Comparison of ENCODE assay signal across 22 cellular contexts in genomic region chr22:48031589-48031988, GRCh38.
DNase-seq lines count a peak whose midpoint lies in the region; ATAC-seq, FAIRE-seq and TF ChIP-seq lines count a peak whose summit lies in the region.
"Had no signal": no experiment of that assay in that cellular context is flagged by ENCODE, and none has a peak within 500 bp of the region (broad histone marks: within the 10 kb centered on the region; RNA-seq: fewer than 3 reads in every experiment).

No MANE protein-coding gene starts in this region.

- H2AFZ ChIP-seq in HepG2 (ENCODE audit: low read length) (no peak overlapping the region), IMR-90 (replicated peaks; ENCODE audit: low read length, poor library complexity) (no peak overlapping the region)

- intact Hi-C loops in HepG2 (cut with micrococcal nuclease; ENCODE audit: unreplicated experiment), result no loop called here
- intact Hi-C loops in right lobe of liver (cut with DNase I), result no loop called here
- intact Hi-C loops in IMR-90 (cut with micrococcal nuclease), result no loop called here
- intact Hi-C loops in esophagus muscularis mucosa (cut with DNase I), result no loop called here

- no peak for DNase-seq in HepG2 (ENCODE audit: low spot score)
- no peak for DNase-seq in right lobe of liver
- DNase-seq in IMR-90, result no peak
- DNase-seq in esophagus muscularis mucosa (ENCODE audit: extremely low spot score), result peak; percentile 57
- DNase-seq in NCI-H2171 (lab: John Stamatoyannopoulos, UW), result no peak
- no peak for DNase-seq in OCI-M2 (lab: John Stamatoyannopoulos, UW; ENCODE audit: unreplicated experiment)
- DNase-seq in activated CD4-positive, alpha-beta T cell treated with anti-CD3 and anti-CD28 coated beads for 48 hours, result no peak
- DNase-seq: ACHN; BE2C; C1 segment of cervical spinal cord; Caco-2; Calu3; CD4-positive, alpha-beta T cell; CD8-positive, alpha-beta T cell; DMS79 treated with DMSO at 0.1 percent for 48 hours; GF-D8 had no signal

- no peaks in the 10 kb centered on the region for H3K36me3 ChIP-seq in HepG2 (replicated peaks in 1 of 2; ENCODE audit: control insufficient read depth in 1 of 2, insufficient read depth in 2 of 2, low read length in 2 of 2)
- H3K36me3 ChIP-seq in right lobe of liver, result no peaks in the 10 kb centered on the region
- H3K36me3 ChIP-seq in IMR-90 (ENCODE audit: control insufficient read depth, insufficient read depth, low read length), result no peaks in the 10 kb centered on the region
- H3K36me3 ChIP-seq in esophagus muscularis mucosa, result no peaks in the 10 kb centered on the region
- H3K36me3 ChIP-seq: BE2C, BLaER1 had no signal

- no peaks in the 10 kb centered on the region for H3K79me2 ChIP-seq in HepG2 (ENCODE audit: insufficient read depth, low read length)

- no peak for TF ChIP-seq RAD21 in HepG2 (CRISPR knock-in tag; IDR thresholded peaks at IDR 0.05)
- no peak for TF ChIP-seq RAD21 in IMR-90 (IDR thresholded peaks at IDR 0.05; ENCODE audit: low read length)

- no peak overlapping the region for H3K23ac ChIP-seq in IMR-90 (ENCODE audit: low read depth, low read length)

- dilution Hi-C loops in IMR-90 (cut with HindIII; ENCODE audit: low sequenced_read_pairs, unreplicated experiment), result no loop called here

- no peak overlapping the region for H3K14ac ChIP-seq in IMR-90 (replicated peaks; ENCODE audit: low read depth, low read length)

- H3K4me1 ChIP-seq in HepG2 (ENCODE audit: insufficient read depth, low read length), result no peaks in the 10 kb centered on the region
- no peaks in the 10 kb centered on the region for H3K4me1 ChIP-seq in right lobe of liver
- H3K4me1 ChIP-seq in IMR-90 (ENCODE audit: control insufficient read depth, insufficient read depth, low read length), result no peaks in the 10 kb centered on the region
- no peaks in the 10 kb centered on the region for H3K4me1 ChIP-seq in esophagus muscularis mucosa
- H3K4me1 ChIP-seq: BE2C, BLaER1, Caco-2 had no signal

- TF ChIP-seq POLR2A in HepG2 (IDR thresholded peaks at IDR 0.05; ENCODE audit: insufficient read depth in 1 of 2, low read depth in 2 of 2, low read length in 2 of 2) (no peak), right lobe of liver (IDR thresholded peaks at IDR 0.05) (no peak), IMR-90 (IDR thresholded peaks at IDR 0.05; ENCODE audit: low read depth, low read length) (no peak), esophagus muscularis mucosa (IDR thresholded peaks at IDR 0.05; ENCODE audit: low read depth) (no peak)

- no peak for TF ChIP-seq EP300 in HepG2 (IDR thresholded peaks at IDR 0.05; ENCODE audit: low read depth in 2 of 2, low read length in 2 of 2)
- TF ChIP-seq EP300 in HepG2 (CRISPR knock-in tag; IDR thresholded peaks at IDR 0.05; ENCODE audit: borderline replicate concordance), result no peak
- no peak for TF ChIP-seq EP300 in esophagus muscularis mucosa (IDR thresholded peaks at IDR 0.05)

- no peak overlapping the region for H2BK120ac ChIP-seq in IMR-90 (ENCODE audit: low read depth, low read length)

- H3K4me2 ChIP-seq in HepG2 (ENCODE audit: low read depth, low read length) (no peak overlapping the region), IMR-90 (ENCODE audit: low read depth, low read length) (no peak overlapping the region)
- H3K4me2 ChIP-seq: BLaER1 had no signal

- no peak for ATAC-seq in HepG2
- ATAC-seq in right lobe of liver, result no peak
- no peak for ATAC-seq in IMR-90 (ENCODE audit: low read depth)
- ATAC-seq: CD8-positive, alpha-beta T cell had no signal

- POLR2A ChIA-PET in HepG2 (lab: Yijun Ruan, JAX) (no interaction called here), IMR-90 (lab: Charles Lee; ENCODE audit: unreplicated experiment) (no interaction called here)

- H3K4ac ChIP-seq in IMR-90 (ENCODE audit: low read depth, low read length), result no peak overlapping the region

- H3K9me1 ChIP-seq in IMR-90 (ENCODE audit: insufficient read depth, low read length), result no peaks in the 10 kb centered on the region

- H4K8ac ChIP-seq in IMR-90 (ENCODE audit: low read depth in 2 of 2, low read length in 2 of 2), result no peak overlapping the region

- H3K79me1 ChIP-seq in IMR-90 (ENCODE audit: low read depth in 1 of 2, low read length in 2 of 2), result no peaks in the 10 kb centered on the region

- in situ Hi-C loops in HepG2 (cut with HindIII; ENCODE audit: extremely low pct_ligation_motif_present, low pct_unique_long_range_greater_than_20kb), result no loop called here
- in situ Hi-C loops in IMR-90 (cut with MboI; ENCODE audit: low sequenced_read_pairs), result no loop called here

- H3K9me3 ChIP-seq in HepG2 (ENCODE audit: low read length), result no peaks in the 10 kb centered on the region
- H3K9me3 ChIP-seq in right lobe of liver, result no peaks in the 10 kb centered on the region
- H3K9me3 ChIP-seq in IMR-90 (ENCODE audit: control insufficient read depth, insufficient read depth, low read length), result peaks cover 16% of the 10 kb centered on the region
- no peaks in the 10 kb centered on the region for H3K9me3 ChIP-seq in esophagus muscularis mucosa
- H3K9me3 ChIP-seq: BE2C, BLaER1, Caco-2 had no signal

- no peak overlapping the region for H3K56ac ChIP-seq in IMR-90 (ENCODE audit: extremely low read depth, insufficient read depth, low read length)

- no peak overlapping the region for H4K91ac ChIP-seq in IMR-90 (ENCODE audit: insufficient read depth, low read depth, low read length)

- H3K27me3 ChIP-seq in HepG2 (ENCODE audit: control insufficient read depth in 1 of 2, insufficient read depth in 2 of 2, low read length in 2 of 2) (no peaks in the 10 kb centered on the region; a peak in 2 of 5 replicates), right lobe of liver (no peaks in the 10 kb centered on the region), IMR-90 (ENCODE audit: control insufficient read depth, insufficient read depth, low read length) (no peaks in the 10 kb centered on the region), esophagus muscularis mucosa (peaks cover 0 to 14% (median 0%) of the 10 kb centered on the region in 4 donors)
- H3K27me3 ChIP-seq: BE2C, BLaER1 had no signal

- no peak overlapping the region for H2AK9ac ChIP-seq in IMR-90 (replicated peaks; ENCODE audit: low read depth, low read length, poor library complexity)

- H2BK5ac ChIP-seq in IMR-90 (ENCODE audit: low read depth, low read length, poor library complexity, severe bottlenecking), result no peak overlapping the region

- H3K27ac ChIP-seq in HepG2 (ENCODE audit: extremely low read length, insufficient read depth, low read length) (no peak overlapping the region), right lobe of liver (no peak overlapping the region), IMR-90 (ENCODE audit: insufficient read depth, low read length) (no peak overlapping the region), esophagus muscularis mucosa (replicated peaks in 1 of 4) (no peak overlapping the region)
- H3K27ac ChIP-seq: 22Rv1, BLaER1 had no signal

- no peak for FAIRE-seq in HepG2 (lab: Jason Lieb, UNC)
- FAIRE-seq: D721Med, G401.6, GM12891, GM19239 had no signal

- no peak overlapping the region for H2BK20ac ChIP-seq in IMR-90 (ENCODE audit: low read depth, low read length)

- CTCF ChIA-PET in HepG2 (lab: Yijun Ruan, JAX; ENCODE audit: low intra/inter-chr PET ratio, low total read pairs) (no interaction called here), IMR-90 (lab: Yijun Ruan, JAX) (no interaction called here)

- no peak for TF ChIP-seq CTCF in HepG2 (CRISPR knock-in tag; IDR thresholded peaks at IDR 0.05)
- TF ChIP-seq CTCF in right lobe of liver (IDR thresholded peaks at IDR 0.05), result no peak
- no peak for TF ChIP-seq CTCF in IMR-90 (conservative IDR thresholded peaks at IDR 0.05; ENCODE audit: low read depth, low read length)
- no peak for TF ChIP-seq CTCF in esophagus muscularis mucosa (IDR thresholded peaks at IDR 0.05)

- no peak overlapping the region for H4K5ac ChIP-seq in IMR-90 (ENCODE audit: low read depth, low read length)

- H3K4me3 ChIP-seq in HepG2 (replicated peaks in 1 of 3; ENCODE audit: insufficient read depth in 1 of 3, low read depth in 2 of 3, low read length in 3 of 3), result no peak overlapping the region
- no peak overlapping the region for H3K4me3 ChIP-seq in right lobe of liver
- no peak overlapping the region for H3K4me3 ChIP-seq in IMR-90 (ENCODE audit: insufficient read depth, low read depth, low read length)
- H3K4me3 ChIP-seq in esophagus muscularis mucosa, result no peak overlapping the region
- H3K4me3 ChIP-seq: BLaER1 had no signal

- no peak overlapping the region for H3K9ac ChIP-seq in HepG2 (ENCODE audit: insufficient read depth, low read depth, low read length)
- H3K9ac ChIP-seq in IMR-90 (ENCODE audit: low read depth, low read length), result no peak overlapping the region
- H3K9ac ChIP-seq: BLaER1 had no signal

- BruUV-seq in HepG2 (replicated peaks; lab: Mats Ljungman, UMichigan), result no TSS peak
- no TSS peak for BruUV-seq in IMR-90 (replicated peaks; lab: Mats Ljungman, UMichigan)

- no peak overlapping the region for H3K18ac ChIP-seq in IMR-90 (ENCODE audit: low read depth, low read length)

- no peak overlapping the region for H2BK15ac ChIP-seq in IMR-90 (ENCODE audit: low read depth, low read length)

- H4K20me1 ChIP-seq in HepG2 (ENCODE audit: insufficient read depth, low read length) (no peaks in the 10 kb centered on the region), IMR-90 (ENCODE audit: insufficient read depth, low read length) (no peaks in the 10 kb centered on the region)
- H4K20me1 ChIP-seq: BLaER1 had no signal

- WGBS in HepG2 (ENCODE audit: low lambda C conversion rate), result 6% methylated on average over 6 of the region's 6 CpGs
- 36% methylated on average over 6 of the region's 6 CpGs for WGBS in right lobe of liver (ENCODE audit: insufficient coverage, low coverage, low lambda C conversion rate, missing lambda C conversion rate)
- no CpG with 5 or more reads among the region's 6 CpGs for WGBS in IMR-90 (ENCODE audit: extremely low coverage in 2 of 2, insufficient read length in 1 of 2), 2 experiments
- 79% methylated on average over 6 of the region's 6 CpGs for WGBS in esophagus muscularis mucosa

- no peak overlapping the region for H2AK5ac ChIP-seq in IMR-90 (ENCODE audit: low read depth, low read length)

TF ChIP-seq in HepG2, 621 proteins besides CTCF, POLR2A, EP300 and RAD21:
- TF ChIP-seq ZNF382 (CRISPR knock-in tag; IDR thresholded peaks at IDR 0.05; ENCODE audit: borderline replicate concordance), result no peak
- TF ChIP-seq MAFF (IDR thresholded peaks at IDR 0.05; ENCODE audit: low read depth, low read length), result peak; percentile 84
- TF ChIP-seq ZNF3 (CRISPR knock-in tag; IDR thresholded peaks at IDR 0.05), result no peak
- TF ChIP-seq MAFK (conservative IDR thresholded peaks at IDR 0.05 in 1 of 2, IDR thresholded peaks at IDR 0.05 in 1 of 2; ENCODE audit: low read length in 2 of 2), result peak; percentile 70 to 90

TF ChIP-seq in IMR-90, 13 proteins besides CTCF, POLR2A, EP300 and RAD21:
- TF ChIP-seq FOS (IDR thresholded peaks at IDR 0.05; ENCODE audit: low read depth, low read length), result no peak
- peak; percentile 71 for TF ChIP-seq MAFK (IDR thresholded peaks at IDR 0.05; ENCODE audit: low read depth, low read length)
TF ChIP-seq in IMR-90: peak in this region for 1.
